ENCODE assay signal across 36 cellular contexts in the genomic region with DNA sequence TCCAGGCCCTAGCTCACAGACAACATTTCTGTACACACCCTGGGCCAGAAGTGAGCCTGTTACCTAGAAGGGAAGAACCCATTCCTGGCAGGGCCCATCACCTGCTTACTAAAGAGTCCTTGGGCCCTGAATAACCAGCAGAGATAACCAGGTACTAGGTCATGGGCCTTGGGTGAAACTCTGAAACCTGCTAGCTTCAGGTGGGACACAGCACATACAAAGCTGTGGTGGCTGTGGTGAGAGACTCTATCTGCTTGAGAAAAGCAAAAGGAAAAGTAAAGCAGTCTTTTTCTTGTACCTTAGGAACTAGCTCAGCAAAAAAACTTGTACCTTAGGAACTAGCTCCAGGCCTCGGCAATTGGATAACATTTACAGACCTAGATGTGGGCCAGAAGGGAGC.
"Had no signal": no experiment of that assay in that cellular context is flagged by ENCODE, and none has a peak within 500 bp of the region (broad histone marks: within the 10 kb centered on the region; RNA-seq: fewer than 3 reads in every experiment).

No MANE protein-coding gene starts in this region.

- H3K9me3 Mint-ChIP-seq: activated naive CD4-positive, alpha-beta T cell treated with anti-CD3 and anti-CD28 coated beads, Interleukin-2, amount 10 ng/mL, durations not matched to agents 7 days and 5 days had no signal

- H3K27me3 Mint-ChIP-seq: activated naive CD4-positive, alpha-beta T cell treated with anti-CD3 and anti-CD28 coated beads, Interleukin-2, amount 10 ng/mL, durations not matched to agents 7 days and 5 days; activated naive CD8-positive, alpha-beta T cell; activated naive CD8-positive, alpha-beta T cell treated with anti-CD3 and anti-CD28 coated beads for 36 hours; activated naive CD8-positive, alpha-beta T cell treated with anti-CD3 and anti-CD28 coated beads, Interleukin-2, amount 50 U/mL, for 24 hours; activated T-cell treated with anti-CD3 and anti-CD28 coated beads, Interleukin-2, amount 50 U/mL, for 24 hours; activated T-helper 17 cell treated with anti-CD3 and anti-CD28 coated beads, Interleukin-2, amount 50 U/mL, for 72 hours; brain; central memory CD8-positive, alpha-beta T cell had no signal

- H3K36me3 Mint-ChIP-seq: activated naive CD4-positive, alpha-beta T cell treated with anti-CD3 and anti-CD28 coated beads, Interleukin-2, amount 10 ng/mL, durations not matched to agents 7 days and 5 days; activated naive CD8-positive, alpha-beta T cell; activated naive CD8-positive, alpha-beta T cell treated with anti-CD3 and anti-CD28 coated beads for 36 hours; activated naive CD8-positive, alpha-beta T cell treated with anti-CD3 and anti-CD28 coated beads, Interleukin-2, amount 10 ng/mL, durations not matched to agents 7 days and 5 days; brain had no signal

- DNase-seq: activated effector memory CD4-positive, alpha-beta T cell treated with anti-CD3 and anti-CD28 coated beads, Interleukin-2, amount 50 U/mL, for 16 hours; activated effector memory CD4-positive, alpha-beta T cell treated with Interleukin-2 at 50 U/mL for 16 hours; activated gamma-delta T cell; activated gamma-delta T cell treated with Interleukin-2 at 50 U/mL for 16 hours; activated naive CD4-positive, alpha-beta T cell treated with anti-CD3 and anti-CD28 coated beads for 36 hours; activated naive CD4-positive, alpha-beta T cell treated with anti-CD3 and anti-CD28 coated beads, Interleukin-2, amount 10 ng/mL, durations not matched to agents 7 days and 5 days; activated naive CD4-positive, alpha-beta T cell treated with anti-CD3 and anti-CD28 coated beads, Interleukin-2, amount 50 U/mL, for 16 hours; activated naive CD4-positive, alpha-beta T cell treated with Interleukin-2 at 50 U/mL for 16 hours; activated naive CD8-positive, alpha-beta T cell treated with anti-CD3 and anti-CD28 coated beads for 36 hours; activated naive CD8-positive, alpha-beta T cell treated with anti-CD3 and anti-CD28 coated beads, Interleukin-2, amount 10 ng/mL, durations not matched to agents 7 days and 5 days; activated naive CD8-positive, alpha-beta T cell treated with anti-CD3 and anti-CD28 coated beads, Interleukin-2, amount 50 U/mL, for 24 hours; activated T-cell treated with anti-CD3 and anti-CD28 coated beads, Interleukin-2, amount 50 U/mL, for 1 hour; activated T-cell treated with anti-CD3 and anti-CD28 coated beads, Interleukin-2, amount 50 U/mL, for 24 hours; activated T-cell treated with anti-CD3 and anti-CD28 coated beads, Interleukin-2, amount 50 U/mL, for 4 hours; activated T-cell treated with anti-CD3 and anti-CD28 coated beads, Interleukin-2, amount 50 U/mL, for 48 hours; activated T-cell treated with anti-CD3 and anti-CD28 coated beads, Interleukin-2, amount 50 U/mL, for 72 hours; adrenal gland; amniotic stem cell; amygdala; anterior cingulate cortex; aorta; body of pancreas; brain microvascular endothelial cell; caudate nucleus; central memory CD4-positive, alpha-beta T cell; cerebellar nuclear complex had no signal

- H3K27ac ChIP-seq: adrenal gland, ascending aorta, body of pancreas, brain microvascular endothelial cell, breast epithelium, cardiac muscle cell had no signal

- H3K9me3 ChIP-seq: adrenal gland, ascending aorta, body of pancreas, breast epithelium had no signal

- H3K4me3 Mint-ChIP-seq: activated naive CD4-positive, alpha-beta T cell treated with anti-CD3 and anti-CD28 coated beads for 36 hours; activated naive CD4-positive, alpha-beta T cell treated with anti-CD3 and anti-CD28 coated beads, Interleukin-2, amount 10 ng/mL, durations not matched to agents 7 days and 5 days; activated naive CD8-positive, alpha-beta T cell; activated naive CD8-positive, alpha-beta T cell treated with anti-CD3 and anti-CD28 coated beads for 36 hours; activated naive CD8-positive, alpha-beta T cell treated with anti-CD3 and anti-CD28 coated beads, Interleukin-2, amount 10 ng/mL, durations not matched to agents 7 days and 5 days; activated naive CD8-positive, alpha-beta T cell treated with anti-CD3 and anti-CD28 coated beads, Interleukin-2, amount 50 U/mL, for 24 hours; activated T-cell treated with anti-CD3 and anti-CD28 coated beads, Interleukin-2, amount 50 U/mL, for 24 hours; activated T-cell treated with anti-CD3 and anti-CD28 coated beads, Interleukin-2, amount 50 U/mL, for 4 hours; activated T-cell treated with anti-CD3 and anti-CD28 coated beads, Interleukin-2, amount 50 U/mL, for 72 hours; activated T-helper 1 cell treated with anti-CD3 and anti-CD28 coated beads, Interleukin-12 subunit alpha, Interleukin-12 subunit beta, Interleukin-2, Interleukin-4 antibody, amounts not matched to agents 30 ng/mL and 10 ng/mL and 1 ng/mL, durations not matched to agents 14 hours and 24 hours and 36 hours; activated T-helper 17 cell treated with anti-CD3 and anti-CD28 coated beads, Interleukin-2, amount 50 U/mL, for 72 hours; brain; central memory CD8-positive, alpha-beta T cell had no signal

- H3K36me3 ChIP-seq: adrenal gland, ascending aorta, brain microvascular endothelial cell, breast epithelium, cardiac muscle cell had no signal

- ATAC-seq: activated naive CD4-positive, alpha-beta T cell treated with anti-CD3 and anti-CD28 coated beads, Interleukin-2, amount 50 U/mL, for 72 hours; activated naive CD8-positive, alpha-beta T cell treated with anti-CD3 and anti-CD28 coated beads, Interleukin-2, amount 50 U/mL, for 24 hours; activated T-cell treated with anti-CD3 and anti-CD28 coated beads, Interleukin-2, amount 50 U/mL, for 4 hours; activated T-cell treated with anti-CD3 and anti-CD28 coated beads, Interleukin-2, amount 50 U/mL, for 72 hours; activated T-helper 17 cell treated with anti-CD3 and anti-CD28 coated beads, Interleukin-2, amount 50 U/mL, for 72 hours; body of pancreas had no signal

- H3K4me1 Mint-ChIP-seq: activated naive CD4-positive, alpha-beta T cell treated with anti-CD3 and anti-CD28 coated beads, Interleukin-2, amount 10 ng/mL, durations not matched to agents 7 days and 5 days; activated naive CD8-positive, alpha-beta T cell treated with anti-CD3 and anti-CD28 coated beads for 36 hours; activated naive CD8-positive, alpha-beta T cell treated with anti-CD3 and anti-CD28 coated beads, Interleukin-2, amount 10 ng/mL, durations not matched to agents 7 days and 5 days; activated naive CD8-positive, alpha-beta T cell treated with anti-CD3 and anti-CD28 coated beads, Interleukin-2, amount 50 U/mL, for 24 hours; activated T-helper 17 cell treated with anti-CD3 and anti-CD28 coated beads, Interleukin-2, amount 50 U/mL, for 72 hours; brain; central memory CD8-positive, alpha-beta T cell had no signal

- H3K4me3 ChIP-seq: adrenal gland, ascending aorta, body of pancreas, breast epithelium, cardiac muscle cell had no signal

- H3K27me3 ChIP-seq: adrenal gland, ascending aorta, body of pancreas, brain microvascular endothelial cell, breast epithelium, cardiac muscle cell had no signal

- H3K27ac Mint-ChIP-seq: activated naive CD4-positive, alpha-beta T cell treated with anti-CD3 and anti-CD28 coated beads for 36 hours; activated naive CD4-positive, alpha-beta T cell treated with anti-CD3 and anti-CD28 coated beads, Interleukin-2, amount 10 ng/mL, durations not matched to agents 7 days and 5 days; activated naive CD4-positive, alpha-beta T cell treated with anti-CD3 and anti-CD28 coated beads, Interleukin-2, amount 50 U/mL, for 72 hours; activated naive CD8-positive, alpha-beta T cell; activated naive CD8-positive, alpha-beta T cell treated with anti-CD3 and anti-CD28 coated beads for 36 hours; activated naive CD8-positive, alpha-beta T cell treated with anti-CD3 and anti-CD28 coated beads, Interleukin-2, amount 10 ng/mL, durations not matched to agents 7 days and 5 days; activated naive CD8-positive, alpha-beta T cell treated with anti-CD3 and anti-CD28 coated beads, Interleukin-2, amount 50 U/mL, for 24 hours; activated T-cell treated with anti-CD3 and anti-CD28 coated beads, Interleukin-2, amount 50 U/mL, for 24 hours; activated T-cell treated with anti-CD3 and anti-CD28 coated beads, Interleukin-2, amount 50 U/mL, for 72 hours; activated T-helper 1 cell treated with anti-CD3 and anti-CD28 coated beads, Interleukin-12 subunit alpha, Interleukin-12 subunit beta, Interleukin-2, Interleukin-4 antibody, amounts not matched to agents 30 ng/mL and 10 ng/mL and 1 ng/mL, durations not matched to agents 14 hours and 24 hours and 36 hours; activated T-helper 17 cell treated with anti-CD3 and anti-CD28 coated beads, Interleukin-2, amount 50 U/mL, for 72 hours; activated T-helper 2 cell treated with anti-CD3 and anti-CD28 coated beads, Interferon-gamma antibody, Interleukin-2, Interleukin-4, amounts not matched to agents 10 μg/mL and 5 μg/mL and 100 μg/mL, durations not matched to agents 14 hours and 24 hours and 36 hours; brain had no signal

- H3K4me1 ChIP-seq: adrenal gland, ascending aorta, breast epithelium had no signal
